In the genomic region with DNA sequence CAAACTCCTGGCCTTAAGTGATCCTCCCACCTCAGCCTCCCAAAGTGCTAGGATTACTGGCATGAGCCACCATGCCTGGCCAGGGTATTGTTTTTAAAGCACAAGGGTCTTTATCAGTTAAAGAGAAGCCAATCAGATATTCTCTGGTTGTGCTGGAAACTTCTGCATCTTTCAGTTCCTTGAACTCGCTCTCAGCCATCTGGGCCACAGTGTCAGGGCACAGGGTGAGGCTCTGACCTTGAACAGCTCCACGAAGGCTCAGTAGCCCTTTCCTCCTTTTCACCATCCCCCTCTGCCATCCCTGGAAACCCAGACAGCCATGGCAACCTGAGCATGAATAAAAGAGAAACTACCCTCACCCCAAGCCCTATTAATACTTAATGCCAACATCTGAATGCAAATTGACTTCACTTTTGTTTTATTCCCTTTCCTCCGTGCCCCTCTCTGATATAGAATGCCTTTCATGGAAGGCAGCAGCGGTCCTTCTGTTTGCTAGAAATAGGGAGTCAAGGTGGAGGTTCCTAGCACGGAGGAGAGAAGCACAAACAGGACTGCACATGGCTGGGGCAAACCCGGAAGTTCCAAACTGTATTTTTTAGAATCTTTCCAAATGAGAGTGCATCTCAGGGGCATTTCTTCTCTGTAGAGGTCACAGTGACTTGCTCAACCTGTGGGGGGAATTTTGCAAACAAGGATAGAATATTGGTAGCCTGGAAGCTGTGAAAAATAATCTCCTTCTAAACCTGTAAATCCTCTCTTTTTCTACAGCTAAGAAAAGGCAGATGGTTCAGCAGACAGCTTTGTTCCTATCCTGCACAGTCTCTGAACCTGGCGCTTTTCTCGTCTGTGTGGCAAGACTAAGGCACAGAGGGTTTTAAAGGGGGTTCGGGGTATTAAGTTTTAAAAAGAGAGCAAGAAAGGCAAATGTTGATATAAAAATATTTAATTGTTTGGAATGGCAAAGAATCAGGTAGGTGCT, we compare ENCODE assay signal across 2 cellular contexts.
TF ChIP-seq lines count a peak whose summit lies in the region.

No MANE protein-coding gene starts in this region.

TF ChIP-seq in GM23338, 12 proteins besides CTCF, POLR2A, EP300 and RAD21:
- no peak for TF ChIP-seq ZNF331 (CRISPR knock-in tag; IDR thresholded peaks at IDR 0.05; ENCODE audit: low read depth)
- no peak for TF ChIP-seq STAT1 (IDR thresholded peaks at IDR 0.05; ENCODE audit: unreplicated experiment)
- TF ChIP-seq POLR2AphosphoS5 (IDR thresholded peaks at IDR 0.05; ENCODE audit: low read depth) = no peak
- no peak for TF ChIP-seq ZNF462 (CRISPR knock-in tag; IDR thresholded peaks at IDR 0.05)
- TF ChIP-seq ZNF114 (CRISPR knock-in tag; IDR thresholded peaks at IDR 0.05) = no peak
TF ChIP-seq in GM23338: peak in this region for 0.

TF ChIP-seq in SK-N-SH, 30 proteins besides CTCF, POLR2A, EP300 and RAD21:
- TF ChIP-seq GATA2 (CRISPR knock-in tag; IDR thresholded peaks at IDR 0.05) = no peak
- no peak for TF ChIP-seq REST (IDR thresholded peaks at IDR 0.05; ENCODE audit: low read depth, low read length)
- no peak for TF ChIP-seq RFX5 (IDR thresholded peaks at IDR 0.05; ENCODE audit: low read length)
- TF ChIP-seq JUND (IDR thresholded peaks at IDR 0.05) = no peak
